ENCODE assay signal across 10 cellular contexts in genomic region chr20:406200-407096, GRCh38. TPM values are rescaled to one million over a fixed set of nuclear protein-coding genes. Genes with fewer than 3 reads are reported as not detected.
DNase-seq lines count a peak whose midpoint lies in the region; ATAC-seq and TF ChIP-seq lines count a peak whose summit lies in the region.
"Had no signal": no experiment of that assay in that cellular context is flagged by ENCODE, and none has a peak within 500 bp of the region (broad histone marks: within the 10 kb centered on the region; RNA-seq: fewer than 3 reads in every experiment).

No MANE protein-coding gene starts in this region.

- peak overlapping the region; percentile 69 for H3K9ac ChIP-seq in Loucy (ENCODE audit: low read depth, low read length, poor library complexity, severe bottlenecking)

- no peaks in the 10 kb centered on the region for H3K27me3 Mint-ChIP-seq in CD8-positive, alpha-beta T cell (ENCODE audit: low read depth)
- H3K27me3 Mint-ChIP-seq in neural crest cell (ENCODE audit: low read depth): no peaks in the 10 kb centered on the region

- H3K4me1 ChIP-seq in CD8-positive, alpha-beta T cell (ENCODE audit: insufficient read depth, low read length): peaks cover 40% of the 10 kb centered on the region
- H3K4me1 ChIP-seq in Loucy (ENCODE audit: insufficient read depth, low read length, poor library complexity, severe bottlenecking): peaks cover 45% of the 10 kb centered on the region
- peaks cover 10% of the 10 kb centered on the region for H3K4me1 ChIP-seq in mucosa of descending colon (ENCODE audit: low read depth)
- H3K4me1 ChIP-seq in gastrocnemius medialis: peaks cover 25 to 26% of the 10 kb centered on the region in 2 donors

- no peaks in the 10 kb centered on the region for H3K9me3 Mint-ChIP-seq in CD8-positive, alpha-beta T cell
- H3K9me3 Mint-ChIP-seq in neural crest cell: peaks cover 3% of the 10 kb centered on the region

- H3K4me1 Mint-ChIP-seq in CD8-positive, alpha-beta T cell (ENCODE audit: low read depth): peaks cover 47% of the 10 kb centered on the region
- peaks cover 26% of the 10 kb centered on the region for H3K4me1 Mint-ChIP-seq in neural crest cell

- no peak overlapping the region for H3K4me3 ChIP-seq in CD8-positive, alpha-beta T cell (ENCODE audit: low read depth, low read length)
- peak overlapping the region; percentile 81 for H3K4me3 ChIP-seq in Loucy (ENCODE audit: low read length, poor library complexity, severe bottlenecking)
- peak overlapping the region; percentile 92 for H3K4me3 ChIP-seq in coronary artery
- H3K4me3 ChIP-seq in mucosa of descending colon: no peak overlapping the region
- H3K4me3 ChIP-seq in gastrocnemius medialis: no peak overlapping the region

- in situ Hi-C loops in gastrocnemius medialis (cut with MboI; ENCODE audit: low sequenced_read_pairs in 4 of 4): no loop called here

- CTCF ChIA-PET in CD8-positive, alpha-beta T cell (lab: Charles Lee): interaction anchor here (0.6 to 1.7 kb wide), 8 partner anchors 8 to 72 kb away, joined by 3 to 6 read pairs (median 4); partner anchors contain the start of gene TBC1D20

- H3K27ac Mint-ChIP-seq in CD8-positive, alpha-beta T cell: peak overlapping the region; percentile 95
- H3K27ac Mint-ChIP-seq in neural crest cell (ENCODE audit: unreplicated experiment): no peak overlapping the region

- no peak for TF ChIP-seq POLR2A in gastrocnemius medialis (IDR thresholded peaks at IDR 0.05)

- H4K20me1 ChIP-seq in Loucy (ENCODE audit: insufficient read depth, low read length, poor library complexity, severe bottlenecking): peaks cover 5% of the 10 kb centered on the region

- intact Hi-C loops in CD8-positive, alpha-beta T cell (cut with DNase I, micrococcal nuclease): loop anchor here (1.0 to 10.0 kb wide), 8 partner anchors 25 to 711 kb away; partner anchors contain the start of genes PSMF1 (in 2 of the 2) and TBC1D20 (in 1 of the 2)
- intact Hi-C loops in mucosa of descending colon (cut with DNase I, micrococcal nuclease) (no loop called here), left colon (cut with DNase I, micrococcal nuclease) (no loop called here), gastrocnemius medialis (cut with DNase I; ENCODE audit: low total_unique reads) (loop anchor here (1.0 to 5.0 kb wide), 5 partner anchors 54 to 246 kb away; partner anchors contain the start of genes CSNK2A1, SRXN1 and TBC1D20)

- peaks cover 18% of the 10 kb centered on the region for H3K36me3 Mint-ChIP-seq in CD8-positive, alpha-beta T cell
- H3K36me3 Mint-ChIP-seq in neural crest cell (ENCODE audit: low read depth): peaks cover 13% of the 10 kb centered on the region

- no peak for ATAC-seq in CD8-positive, alpha-beta T cell
- ATAC-seq in mucosa of descending colon: no peak
- no peak for ATAC-seq in left colon
- no peak for ATAC-seq in gastrocnemius medialis

- no peak overlapping the region for H3K27ac ChIP-seq in CD8-positive, alpha-beta T cell (ENCODE audit: low read depth, low read length)
- H3K27ac ChIP-seq in coronary artery (peak overlapping the region; percentile 62 to 96), gastrocnemius medialis (peak overlapping the region in 2 of 4 donors; percentile 97 to 98)

- no peaks in the 10 kb centered on the region for H3K36me3 ChIP-seq in CD8-positive, alpha-beta T cell (ENCODE audit: insufficient read depth, low read length)
- no peaks in the 10 kb centered on the region for H3K36me3 ChIP-seq in Loucy (ENCODE audit: insufficient read depth, low read length)
- H3K36me3 ChIP-seq in mucosa of descending colon (ENCODE audit: low read depth): no peaks in the 10 kb centered on the region
- no peaks in the 10 kb centered on the region for H3K36me3 ChIP-seq in gastrocnemius medialis

- no peaks in the 10 kb centered on the region for H3K9me2 ChIP-seq in Loucy (replicated peaks; ENCODE audit: low read depth, low read length)

- H3K4me2 ChIP-seq in Loucy (ENCODE audit: low read depth, low read length, poor library complexity, severe bottlenecking): peak overlapping the region; percentile 82

- H3K4me3 Mint-ChIP-seq in CD8-positive, alpha-beta T cell: peak overlapping the region; percentile 91
- peak overlapping the region; percentile 91 for H3K4me3 Mint-ChIP-seq in neural crest cell

- TF ChIP-seq CTCF in CD8-positive, alpha-beta T cell (IDR thresholded peaks at IDR 0.05): no peak
- TF ChIP-seq CTCF in Loucy (conservative IDR thresholded peaks at IDR 0.05; ENCODE audit: low read length) (no peak), coronary artery (IDR thresholded peaks at IDR 0.05) (no peak), neural crest cell (conservative IDR thresholded peaks at IDR 0.05) (no peak), mucosa of descending colon (IDR thresholded peaks at IDR 0.05) (no peak), gastrocnemius medialis (IDR thresholded peaks at IDR 0.05 in 4 of 5, conservative IDR thresholded peaks at IDR 0.05 in 1 of 5) (no peak)

- H3K9me3 ChIP-seq in CD8-positive, alpha-beta T cell (ENCODE audit: low read length): no peaks in the 10 kb centered on the region
- H3K9me3 ChIP-seq in Loucy (ENCODE audit: insufficient read depth, low read depth, low read length) (no peaks in the 10 kb centered on the region), mucosa of descending colon (no peaks in the 10 kb centered on the region), gastrocnemius medialis (no peaks in the 10 kb centered on the region)
- H3K9me3 ChIP-seq: heart right ventricle had no signal

- POLR2A ChIA-PET in CD8-positive, alpha-beta T cell (lab: Charles Lee): interaction anchor here (1.0 to 1.3 kb wide), 3 partner anchors 8 to 13 kb away, joined by 3 to 6 read pairs (median 6); no protein-coding TSS in a partner anchor

- no peaks in the 10 kb centered on the region for H3F3A ChIP-seq in Loucy (ENCODE audit: low read depth)

- H2AFZ ChIP-seq in Loucy (ENCODE audit: low read length): no peak overlapping the region; the same call in 1 of the 2 replicates

- no peaks in the 10 kb centered on the region for H3K27me3 ChIP-seq in CD8-positive, alpha-beta T cell (ENCODE audit: insufficient read depth, low read length)
- H3K27me3 ChIP-seq in Loucy (ENCODE audit: insufficient read depth, low read length, poor library complexity, severe bottlenecking) (no peaks in the 10 kb centered on the region), gastrocnemius medialis (no peaks in the 10 kb centered on the region)
- H3K27me3 ChIP-seq: heart right ventricle had no signal

- H3K79me2 ChIP-seq in Loucy (ENCODE audit: insufficient read depth, low read length): peaks cover 33% of the 10 kb centered on the region

- no peak for DNase-seq in CD8-positive, alpha-beta T cell
- DNase-seq in coronary artery (ENCODE audit: low spot score) (no peak), neural crest cell (ENCODE audit: low read depth, low spot score) (no peak), GOT3 (lab: John Stamatoyannopoulos, UW) (no peak), mucosa of descending colon (no peak), left colon (no peak), gastrocnemius medialis (no peak)
- DNase-seq: heart right ventricle, T1000 had no signal

RNA-seq across cellular contexts. Expression of gene RBCK1, which starts 1.7 kb away (rescaled TPM):
- 10 to 100 TPM; 46.2 to 51.7 TPM for total RNA-seq in CD8-positive, alpha-beta T cell
- total RNA-seq in neural crest cell (62.4 and 65.2 TPM in 2 replicates), mucosa of descending colon (100 to 1,000 TPM in 2 of 3 donors, 10 to 100 TPM in 1; 97.5 to 124 (median 117) TPM), left colon (100 to 1,000 TPM; 103 to 134 TPM), gastrocnemius medialis (10 to 100 TPM; 38.6 to 76.5 (median 62.6) TPM)

RNA-seq across cellular contexts. Expression of gene TRIB3, which starts 25.9 kb away (rescaled TPM):
- total RNA-seq in CD8-positive, alpha-beta T cell: 1 to 10 TPM; 2.5 to 2.7 TPM
- total RNA-seq in neural crest cell (12.5 and 14.4 TPM in 2 replicates), mucosa of descending colon (1 to 10 TPM; 1.4 to 7.4 (median 3.4) TPM), left colon (10 to 100 TPM in 1 of 2 donors, 1 to 10 TPM in 1; 6.4 to 16.7 TPM), gastrocnemius medialis (1 to 10 TPM in 2 of 4 donors, under 1 TPM in 1, not detected in 1; 0.58 to 3.0 (median 2.4) TPM)

RNA-seq across cellular contexts. Expression of gene TBC1D20, which starts 55.9 kb away (rescaled TPM):
- total RNA-seq in CD8-positive, alpha-beta T cell: 10 to 100 TPM; 18.5 to 20.3 TPM
- 30.4 and 33.3 TPM in 2 replicates for total RNA-seq in neural crest cell
- 10 to 100 TPM; 30.4 to 49.6 (median 36.0) TPM for total RNA-seq in mucosa of descending colon
- 10 to 100 TPM; 29.0 to 32.3 TPM for total RNA-seq in left colon
- 10 to 100 TPM; 28.9 to 39.0 (median 34.0) TPM for total RNA-seq in gastrocnemius medialis

RNA-seq across cellular contexts. Expression of gene NRSN2, which starts 59.5 kb away (rescaled TPM):
- total RNA-seq in CD8-positive, alpha-beta T cell: 1 to 10 TPM; 1.3 to 1.4 TPM
- total RNA-seq in neural crest cell (42.0 and 44.4 TPM in 2 replicates), mucosa of descending colon (10 to 100 TPM in 2 of 3 donors, 1 to 10 TPM in 1; 8.7 to 21.1 (median 13.1) TPM), left colon (1 to 10 TPM; 9.4 to 10.0 TPM), gastrocnemius medialis (1 to 10 TPM; 1.3 to 4.7 (median 2.2) TPM)

Comparison
In these comparisons a context has a peak if more than half of its experiments do, and no peak if none do; other contexts are left out.
1. H3K4me3 ChIP-seq: peak in Loucy (single experiment) and coronary artery (single experiment); none in CD8-positive, alpha-beta T cell (single experiment), mucosa of descending colon (single experiment) and gastrocnemius medialis (0 of 4).
2. intact Hi-C loops: an anchor here in CD8-positive, alpha-beta T cell (1.0 to 10.0 kb wide) and gastrocnemius medialis (1.0 to 5.0 kb wide); none called in mucosa of descending colon and left colon.